8 cellular contexts compared by ENCODE assay signal in genomic region chr16:89949121-89949742, GRCh38. TPM values are rescaled to one million over a fixed set of nuclear protein-coding genes. Genes with fewer than 3 reads are reported as not detected.
A peak's percentile ranks its signal among the peaks of the same experiment; 100 is the strongest.
DNase-seq lines count a peak whose midpoint lies in the region; ATAC-seq and TF ChIP-seq lines count a peak whose summit lies in the region.

No MANE protein-coding gene starts in this region.

- WGBS in heart right ventricle, 2 donors = 20 to 26% methylated on average over 43 to 54 of the region's 55 CpGs
- WGBS in mesendoderm (ENCODE audit: extremely low coverage, insufficient coverage, low lambda C conversion rate) = no CpG with 5 or more reads among the region's 55 CpGs

- no peak for TF ChIP-seq POLR2A in uterus (IDR thresholded peaks at IDR 0.05)

- H3K4me2 ChIP-seq in mesendoderm (ENCODE audit: low read length) = peak overlapping the region; percentile 61

- H3K27me3 ChIP-seq in heart right ventricle = peaks cover 0 to 23% (median 6%) of the 10 kb centered on the region in 7 donors
- H3K27me3 ChIP-seq in brain microvascular endothelial cell (replicated peaks) = no peaks in the 10 kb centered on the region
- no peaks in the 10 kb centered on the region for H3K27me3 ChIP-seq in mesendoderm (ENCODE audit: insufficient read depth, low read length, poor library complexity)
- no peaks in the 10 kb centered on the region for H3K27me3 ChIP-seq in uterus

- DNase-seq in heart right ventricle (no peak), Right ventricle myocardium superior (no peak), brain microvascular endothelial cell (no peak), mesendoderm (no peak), uterus (no peak), NCI-H2107 treated with DMSO at 0.1 percent for 48 hours (lab: John Stamatoyannopoulos, UW; ENCODE audit: unreplicated experiment) (no peak), NCI-H2227 treated with DMSO at 0.1 percent for 48 hours (lab: John Stamatoyannopoulos, UW) (no peak), A172 (ENCODE audit: low spot score) (no peak)

- H3K79me2 ChIP-seq in mesendoderm (ENCODE audit: control insufficient read depth, insufficient read depth, low read length) = no peaks in the 10 kb centered on the region

- peaks cover 0 to 2% (median 0%) of the 10 kb centered on the region in 9 donors for H3K36me3 ChIP-seq in heart right ventricle
- no peaks in the 10 kb centered on the region for H3K36me3 ChIP-seq in brain microvascular endothelial cell (replicated peaks)
- H3K36me3 ChIP-seq in mesendoderm (ENCODE audit: control insufficient read depth, insufficient read depth, low read length) = no peaks in the 10 kb centered on the region
- no peaks in the 10 kb centered on the region for H3K36me3 ChIP-seq in uterus

- H3K9ac ChIP-seq in mesendoderm (ENCODE audit: low read length) = peak overlapping the region; percentile 77

- H3K27ac ChIP-seq in heart right ventricle = peak overlapping the region in 1 of 10 donors; percentile 26
- H3K27ac ChIP-seq in brain microvascular endothelial cell = no peak overlapping the region
- H3K27ac ChIP-seq in mesendoderm (ENCODE audit: low read depth, low read length) = no peak overlapping the region
- peak overlapping the region; percentile 59 to 69 for H3K27ac ChIP-seq in uterus

- H4K5ac ChIP-seq in mesendoderm (ENCODE audit: low read length) = no peak overlapping the region

- in situ Hi-C loops in brain microvascular endothelial cell (cut with HindIII; ENCODE audit: low pct_ligation_motif_present, low sequenced_read_pairs) = no loop called here

- H3K56ac ChIP-seq in mesendoderm (ENCODE audit: low read length) = peak overlapping the region; percentile 80

- no peak overlapping the region for H2BK5ac ChIP-seq in mesendoderm (ENCODE audit: low read length)

- H3K4ac ChIP-seq in mesendoderm (ENCODE audit: low read depth, low read length) = no peak overlapping the region

- no peaks in the 10 kb centered on the region for H3K9me3 ChIP-seq in heart right ventricle
- H3K9me3 ChIP-seq in uterus = no peaks in the 10 kb centered on the region

- H2BK15ac ChIP-seq in mesendoderm (replicated peaks; ENCODE audit: low read depth) = no peak overlapping the region

- no peak overlapping the region for H3K23ac ChIP-seq in mesendoderm (ENCODE audit: low read length)

- H3K4me3 ChIP-seq in heart right ventricle (peak overlapping the region; percentile 38 to 69 (median 58)), brain microvascular endothelial cell (ENCODE audit: low read depth, low read length) (peak overlapping the region; percentile 60), mesendoderm (ENCODE audit: low read length) (peak overlapping the region; percentile 41), uterus (peak overlapping the region; percentile 48 to 71)

- intact Hi-C loops in heart right ventricle (cut with DNase I) (no loop called here), Right ventricle myocardium superior (cut with DNase I) (no loop called here), uterus (cut with DNase I; ENCODE audit: low total_unique reads) (loop anchor here (5.0 kb wide), 1 partner anchor 242 kb away; no protein-coding TSS in a partner anchor)

- H2AK5ac ChIP-seq in mesendoderm (ENCODE audit: low read length) = no peak overlapping the region

- H3K18ac ChIP-seq in mesendoderm (ENCODE audit: low read length) = no peak overlapping the region

- no peaks in the 10 kb centered on the region for H3K79me1 ChIP-seq in mesendoderm (ENCODE audit: low read length)

- no peak overlapping the region for H2BK120ac ChIP-seq in mesendoderm (ENCODE audit: low read depth, low read length)

- no peak for TF ChIP-seq CTCF in heart right ventricle (IDR thresholded peaks at IDR 0.05)
- no peak for TF ChIP-seq CTCF in brain microvascular endothelial cell (IDR thresholded peaks at IDR 0.05; ENCODE audit: low read depth, low read length, missing control alignments)
- TF ChIP-seq CTCF in uterus (IDR thresholded peaks at IDR 0.05) = no peak

- ATAC-seq in heart right ventricle (peak in 1 of 8 donors; percentile 20), Right ventricle myocardium superior (ENCODE audit: poor library complexity) (no peak)

- H3K4me1 ChIP-seq in heart right ventricle (peaks cover 0 to 24% (median 15%) of the 10 kb centered on the region in 9 donors), mesendoderm (ENCODE audit: control insufficient read depth, low read depth, low read length) (no peaks in the 10 kb centered on the region), uterus (peaks cover 0 to 9% of the 10 kb centered on the region in 2 donors)

- H4K8ac ChIP-seq in mesendoderm (ENCODE audit: low read depth, low read length) = no peak overlapping the region

RNA-seq across cellular contexts. Expression of gene DEF8, which starts 0.7 kb away (rescaled TPM):
- total RNA-seq in heart right ventricle = 10 to 100 TPM; 29.3 to 47.6 (median 34.9) TPM
- 10 to 100 TPM; 62.6 to 64.8 TPM for polyA plus RNA-seq in heart right ventricle
- 46.7 TPM for total RNA-seq in Right ventricle myocardium superior
- polyA plus RNA-seq in mesendoderm (2013, experiment 1 of 2) = 43.6 TPM
- 44.8 TPM for polyA plus RNA-seq in mesendoderm (2013, experiment 2 of 2)
- 10 to 100 TPM; 29.4 to 96.3 (median 57.2) TPM for total RNA-seq in uterus
- 116 and 146 TPM in 2 replicates for total RNA-seq in A172 (2014; rRNA removed; shearing (Covaris generic))

RNA-seq across cellular contexts. Expression of gene TUBB3, which starts 26.1 kb away (rescaled TPM):
- total RNA-seq in heart right ventricle = 1 to 10 TPM in 5 of 10 donors, under 1 TPM in 5; 0.53 to 7.6 (median 0.96) TPM
- 10 to 100 TPM in 1 of 2 donors, under 1 TPM in 1; 0.59 to 10.6 TPM for polyA plus RNA-seq in heart right ventricle
- 1.8 TPM for total RNA-seq in Right ventricle myocardium superior
- polyA plus RNA-seq in mesendoderm (2013, experiment 1 of 2) = 96.5 TPM
- polyA plus RNA-seq in mesendoderm (2013, experiment 2 of 2) = 103 TPM
- 10 to 100 TPM in 1 of 4 donors, under 1 TPM in 1, not detected in 2; 0.88 to 28.6 TPM for total RNA-seq in uterus
- total RNA-seq in A172 (2014; rRNA removed; shearing (Covaris generic)) = 743 and 810 TPM in 2 replicates

RNA-seq across cellular contexts. Expression of gene MC1R, which starts 30.6 kb away (rescaled TPM):
- 1 to 10 TPM in 6 of 10 donors, under 1 TPM in 4; 0.64 to 2.0 (median 1.3) TPM for total RNA-seq in heart right ventricle
- 1 to 10 TPM; 1.6 to 4.5 TPM for polyA plus RNA-seq in heart right ventricle
- 1.1 TPM for total RNA-seq in Right ventricle myocardium superior
- 1.2 TPM for polyA plus RNA-seq in mesendoderm (2013, experiment 1 of 2)
- polyA plus RNA-seq in mesendoderm (2013, experiment 2 of 2) = 0.98 TPM
- 1 to 10 TPM in 3 of 4 donors, under 1 TPM in 1; 0.77 to 6.2 (median 5.4) TPM for total RNA-seq in uterus
- 7.2 and 9.8 TPM in 2 replicates for total RNA-seq in A172 (2014; rRNA removed; shearing (Covaris generic))

Comparison
In these comparisons a context has a peak if more than half of its experiments do, and no peak if none do; other contexts are left out.
1. H3K27ac ChIP-seq: peak in uterus (2 of 2); none in brain microvascular endothelial cell (single experiment) and mesendoderm (single experiment).
2. RNA of gene TUBB3, which starts 26.1 kb away (total RNA-seq): 743 to 810 TPM in A172; 1.8 TPM in Right ventricle myocardium superior (single experiment), 0.53 to 7.6 TPM in heart right ventricle and 0.88 to 28.6 TPM in uterus; every median in the first group is over 10 times any median in the second.
3. Peak in every context shown above with its lines, with median percentiles within 50 percentile points of each other: H3K4me3 ChIP-seq.